ENCODE assay signal across 7 cellular contexts in genomic region chr14:61837336-61838229, GRCh38. TPM values are rescaled to one million over a fixed set of nuclear protein-coding genes. Genes with fewer than 3 reads are reported as not detected.
DNase-seq lines count a peak whose midpoint lies in the region; ATAC-seq, FAIRE-seq and TF ChIP-seq lines count a peak whose summit lies in the region.

No MANE protein-coding gene starts in this region.

- in situ Hi-C loops in astrocyte of the cerebellum (cut with HindIII; ENCODE audit: low sequenced_read_pairs): no loop called here

- peak; percentile 84 for ATAC-seq in HG02763 (IDR thresholded peaks at IDR 0.05; ENCODE audit: unreplicated experiment)

- DNase-seq in GM12891 (ENCODE audit: insufficient read length, low spot score): peak; percentile 24
- peak; percentile 24 to 70 for DNase-seq in NCI-H1930 (lab: John Stamatoyannopoulos, UW)
- DNase-seq in T-helper 9 cell: peak; percentile 65
- peak; percentile 63 for DNase-seq in astrocyte of the cerebellum (ENCODE audit: low read depth)
- DNase-seq in hippocampal formation (lab: John Stamatoyannopoulos, UW): peak; percentile 66 to 81
- peak; percentile 57 for DNase-seq in smooth muscle cell of the brain vasculature (ENCODE audit: low read depth, low spot score)

- peak; percentile 95 for TF ChIP-seq CTCF in astrocyte of the cerebellum (IDR thresholded peaks at IDR 0.05; ENCODE audit: low read depth, low read length, missing control alignments)

- TF ChIP-seq POLR2A in GM12891 (IDR thresholded peaks at IDR 0.05; ENCODE audit: low read depth, low read length): no peak

- peak; percentile 96 for FAIRE-seq in GM12891 (lab: Jason Lieb, UNC)

- H3K4me3 ChIP-seq in astrocyte of the cerebellum (ENCODE audit: low read depth, low read length): no peak overlapping the region

TF ChIP-seq in GM12891, 5 proteins besides CTCF, POLR2A, EP300 and RAD21:
- TF ChIP-seq SPI1 (IDR thresholded peaks at IDR 0.05; ENCODE audit: low read depth, low read length) (peak; percentile 50), POLR2AphosphoS5 (IDR thresholded peaks at IDR 0.05; ENCODE audit: low read depth, low read length) (no peak)

RNA-seq across cellular contexts. Expression of gene SYT16, which starts 25.1 kb away (rescaled TPM):
- polyA plus RNA-seq in GM12891 (2012; ENCODE audit: low read depth, missing spikeins): 0.05 TPM
